In the genomic region with DNA sequence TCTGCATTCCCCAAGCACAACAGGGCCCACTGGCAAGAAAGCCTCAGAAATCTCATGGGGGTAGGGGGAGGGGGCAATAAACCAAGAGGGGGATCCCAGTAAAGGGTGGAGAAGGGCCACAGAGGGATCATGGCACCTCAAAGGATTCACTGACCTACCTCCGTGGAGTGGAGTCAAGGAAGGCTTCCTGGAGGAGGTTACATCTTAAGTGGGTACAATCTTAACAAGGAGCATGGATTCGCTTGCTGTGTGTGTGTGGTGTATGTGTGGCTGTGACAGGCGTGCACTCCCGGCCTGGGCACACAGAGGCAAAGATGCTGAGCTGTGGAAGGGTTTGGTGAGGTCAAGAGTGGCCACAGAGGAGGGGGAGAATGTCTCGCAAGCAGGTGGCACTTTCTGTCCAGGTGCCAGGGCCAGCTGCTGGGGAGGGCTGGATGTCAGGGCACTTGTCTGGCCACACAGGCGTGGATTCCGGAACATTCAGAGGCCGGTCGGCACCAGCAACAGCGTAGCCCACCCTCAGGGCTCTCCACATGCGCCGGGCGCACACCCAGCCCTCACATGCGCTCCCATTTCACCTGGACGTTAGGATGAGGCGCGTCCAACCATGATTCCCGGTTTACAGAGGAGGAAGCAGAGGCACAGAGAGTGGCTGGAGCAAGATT, we compare ENCODE assay signal across 22 cellular contexts. TPM values are rescaled to one million over a fixed set of nuclear protein-coding genes. Genes with fewer than 3 reads are reported as not detected.
"Had no signal": no experiment of that assay in that cellular context is flagged by ENCODE, and none has a peak within 500 bp of the region (broad histone marks: within the 10 kb centered on the region; RNA-seq: fewer than 3 reads in every experiment).

No MANE protein-coding gene starts in this region.

- H3K4me1 ChIP-seq: right lobe of liver had no signal

- ATAC-seq: activated naive CD4-positive, alpha-beta T cell treated with anti-CD3 and anti-CD28 coated beads, Interleukin-2, amount 50 U/mL, for 72 hours; activated T-helper 17 cell treated with anti-CD3 and anti-CD28 coated beads, Interleukin-2, amount 50 U/mL, for 72 hours; stimulated activated effector memory CD8-positive, alpha-beta T cell treated with anti-CD3 and anti-CD28 coated beads, Interleukin-12 subunit alpha, Interleukin-12 subunit beta, amount 100 ng/mL, for 72 hours; stimulated activated naive CD8-positive, alpha-beta T cell treated with anti-CD3 and anti-CD28 coated beads, Interleukin-15, amount 100 ng/mL, for 72 hours; WTC11 had no signal

- H3K4me2 ChIP-seq: hepatocyte had no signal

- H2AFZ ChIP-seq: hepatocyte had no signal

- DNase-seq: activated T-cell treated with anti-CD3 and anti-CD28 coated beads, Interleukin-2, amount 50 U/mL, for 1 hour; effector memory CD4-positive, alpha-beta T cell; glutamatergic neuron; immature natural killer cell; left ventricle myocardium superior; right lobe of liver; stimulated activated CD4-positive, alpha-beta T cell treated with anti-CD3 and anti-CD28 coated beads, Interleukin-2, amount 100 ng/mL, for 24 hours; stimulated activated naive CD8-positive, alpha-beta T cell treated with anti-CD3 and anti-CD28 coated beads, Interleukin-15, amount 100 ng/mL, for 72 hours had no signal

- H3K9me3 ChIP-seq: ascending aorta, breast epithelium, right lobe of liver had no signal

- H3K79me2 ChIP-seq: hepatocyte had no signal

- H3K4me3 ChIP-seq: breast epithelium, hepatocyte, right lobe of liver, skin epidermis, tibial nerve had no signal

- H3K27me3 ChIP-seq: ascending aorta, hepatocyte, right lobe of liver had no signal

- H3K36me3 ChIP-seq: ascending aorta, breast epithelium, right lobe of liver, tibial nerve had no signal

- FAIRE-seq: colon, frontal cortex had no signal

- H3K27ac ChIP-seq: ascending aorta, hepatocyte, right lobe of liver, tibial nerve had no signal

RNA-seq across cellular contexts. Expression of a gene that starts 43.3 kb away (rescaled TPM):
- total RNA-seq: activated T-helper 17 cell treated with anti-CD3 and anti-CD28 coated beads, Interleukin-2, amount 50 U/mL, for 72 hours; ascending aorta; dermis microvascular lymphatic vessel endothelial cell; left ventricle myocardium superior; mononuclear cell; myocyte; tibial nerve had no signal
- polyA plus RNA-seq: immature natural killer cell had no signal
